ENCODE assay signal across 8 cellular contexts in the genomic region with DNA sequence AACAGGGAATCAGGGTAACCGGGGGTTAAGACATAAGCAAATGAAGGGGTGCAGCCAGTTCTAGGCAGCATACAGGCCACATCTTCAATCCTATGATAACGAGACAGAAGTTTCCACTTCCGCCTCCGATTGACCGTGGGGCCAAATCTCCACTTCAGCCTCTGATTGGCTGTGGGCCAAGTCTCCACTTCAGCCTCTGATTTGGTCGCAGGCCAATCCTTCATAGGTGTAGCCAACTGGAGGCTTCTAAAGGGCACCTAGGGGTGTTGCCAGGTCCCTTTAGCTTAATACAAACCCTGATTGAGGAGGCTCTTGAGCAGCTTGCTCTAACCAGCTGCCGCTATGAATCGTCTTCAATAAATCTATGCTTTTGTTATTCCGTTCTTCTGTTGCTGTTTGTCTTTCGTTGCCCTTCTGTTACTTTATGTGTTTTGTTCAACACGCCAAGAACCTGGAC.
DNase-seq lines count a peak whose midpoint lies in the region; ATAC-seq and TF ChIP-seq lines count a peak whose summit lies in the region.

No MANE protein-coding gene starts in this region.

- ATAC-seq in GM18505 (IDR thresholded peaks at IDR 0.05; ENCODE audit: unreplicated experiment) (no peak), HG03520 (IDR thresholded peaks at IDR 0.05; ENCODE audit: unreplicated experiment) (no peak)

- DNase-seq in HUDEP-2 (lab: John Stamatoyannopoulos, UW; ENCODE audit: unreplicated experiment in 76 of 76) (peak in 72 of 76 experiments; percentile 18 to 87 (median 58)), SHP77 treated with DMSO at 0.1 percent for 48 hours (lab: John Stamatoyannopoulos, UW) (peak; percentile 92), iris pigment epithelial cell (ENCODE audit: low read depth) (peak; percentile 26), hepatic stellate cell (ENCODE audit: low spot score) (no peak), coronary artery (ENCODE audit: low spot score) (no peak), OCI-M2 (lab: John Stamatoyannopoulos, UW; ENCODE audit: unreplicated experiment) (no peak)

- TF ChIP-seq POLR2A in GM18505 (IDR thresholded peaks at IDR 0.05; ENCODE audit: borderline replicate concordance, extremely low read depth, insufficient read depth, insufficient read length), result peak; percentile 55

- H3K27ac ChIP-seq in coronary artery, result no peak overlapping the region

- TF ChIP-seq CTCF in coronary artery (IDR thresholded peaks at IDR 0.05), result no peak

- H3K4me3 ChIP-seq in coronary artery, result no peak overlapping the region

Comparison
In these comparisons a context has a peak if more than half of its experiments do, and no peak if none do; other contexts are left out.
1. DNase-seq: peak in HUDEP-2 (72 of 76), SHP77 treated with DMSO at 0.1 percent for 48 hours (single experiment) and iris pigment epithelial cell (single experiment); none in hepatic stellate cell (single experiment), coronary artery (single experiment) and OCI-M2 (single experiment).